9 cellular contexts compared by ENCODE assay signal in the genomic region with DNA sequence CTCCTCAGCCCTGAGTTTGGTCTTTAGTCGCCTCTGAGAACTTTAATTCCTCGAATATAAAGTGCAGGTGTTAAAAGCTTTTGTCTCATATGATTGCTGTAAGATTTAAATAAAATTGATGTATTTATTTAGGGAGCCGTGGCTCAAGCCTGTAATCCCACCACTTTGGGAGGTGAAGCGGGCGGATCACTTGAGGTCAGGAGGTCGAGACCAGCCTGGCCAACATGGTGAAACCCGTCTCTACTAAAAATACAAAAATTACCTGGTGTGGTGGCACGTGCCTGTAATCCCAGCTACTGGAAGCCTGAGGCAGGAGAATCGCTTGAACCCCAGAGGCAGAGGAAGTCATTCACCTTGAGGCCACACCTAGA. TPM values are rescaled to one million over a fixed set of nuclear protein-coding genes. Genes with fewer than 3 reads are reported as not detected.
DNase-seq lines count a peak whose midpoint lies in the region; FAIRE-seq and TF ChIP-seq lines count a peak whose summit lies in the region.
"Had no signal": no experiment of that assay in that cellular context is flagged by ENCODE, and none has a peak within 500 bp of the region (broad histone marks: within the 10 kb centered on the region; RNA-seq: fewer than 3 reads in every experiment).

No MANE protein-coding gene starts in this region.

- H3K9ac ChIP-seq in astrocyte (ENCODE audit: low read length), result no peak overlapping the region

- peaks cover 0 to 2% (median 0%) of the 10 kb centered on the region in 8 donors for H3K9me3 Mint-ChIP-seq in CD4-positive, alpha-beta memory T cell
- H3K9me3 Mint-ChIP-seq in IgD-negative memory B cell, result peaks cover 0 to 2% (median 0%) of the 10 kb centered on the region in 3 donors
- no peaks in the 10 kb centered on the region for H3K9me3 Mint-ChIP-seq in astrocyte (ENCODE audit: unreplicated experiment)
- H3K9me3 Mint-ChIP-seq in neural crest cell, result no peaks in the 10 kb centered on the region

- H3K27ac Mint-ChIP-seq in CD4-positive, alpha-beta memory T cell, result peak overlapping the region; percentile 80 to 99 (median 90)
- H3K27ac Mint-ChIP-seq in IgD-negative memory B cell (peak overlapping the region in 1 of 3 donors; percentile 98), astrocyte (ENCODE audit: unreplicated experiment) (peak overlapping the region; percentile 62), neural crest cell (ENCODE audit: unreplicated experiment) (no peak overlapping the region)

- no peak for DNase-seq in CD4-positive, alpha-beta memory T cell
- DNase-seq in astrocyte (ENCODE audit: low read depth), result no peak
- no peak for DNase-seq in neural crest cell (ENCODE audit: low read depth, low spot score)
- DNase-seq in urothelium cell line (ENCODE audit: low spot score), result no peak
- DNase-seq in midbrain (lab: John Stamatoyannopoulos, UW), result no peak
- DNase-seq in HTR-8/SVneo (ENCODE audit: insufficient read length, low spot score), result no peak
- DNase-seq in stimulated activated naive CD4-positive, alpha-beta T cell (lab: John Stamatoyannopoulos, UW), result no peak

- H3K27me3 Mint-ChIP-seq in CD4-positive, alpha-beta memory T cell, result no peaks in the 10 kb centered on the region
- H3K27me3 Mint-ChIP-seq in IgD-negative memory B cell, result no peaks in the 10 kb centered on the region
- H3K27me3 Mint-ChIP-seq in astrocyte (ENCODE audit: low read depth, unreplicated experiment), result no peaks in the 10 kb centered on the region
- peaks cover 3% of the 10 kb centered on the region for H3K27me3 Mint-ChIP-seq in neural crest cell (ENCODE audit: low read depth)

- H3K9me3 ChIP-seq in CD4-positive, alpha-beta memory T cell (ENCODE audit: control insufficient read depth in 1 of 2, low read length in 2 of 2), result no peaks in the 10 kb centered on the region
- no peaks in the 10 kb centered on the region for H3K9me3 ChIP-seq in astrocyte (ENCODE audit: insufficient read depth, low read depth, low read length)
- H3K9me3 ChIP-seq: testis had no signal

- H3K36me3 Mint-ChIP-seq in CD4-positive, alpha-beta memory T cell, result peaks cover 0 to 24% of the 10 kb centered on the region in 2 donors
- no peaks in the 10 kb centered on the region for H3K36me3 Mint-ChIP-seq in IgD-negative memory B cell
- peaks cover 5% of the 10 kb centered on the region for H3K36me3 Mint-ChIP-seq in astrocyte (ENCODE audit: low read depth, unreplicated experiment)
- peaks cover 6% of the 10 kb centered on the region for H3K36me3 Mint-ChIP-seq in neural crest cell (ENCODE audit: low read depth)

- POLR2A ChIA-PET in CD4-positive, alpha-beta memory T cell (lab: Charles Lee; ENCODE audit: partially characterized antibody), result interaction anchor here (0.7 to 6.4 kb wide), 14 partner anchors 8 to 324 kb away, joined by 3 to 50 read pairs (median 4); a partner anchor contains a TSS

- FAIRE-seq in astrocyte (lab: Jason Lieb, UNC), result no peak
- FAIRE-seq in urothelium cell line (lab: Jason Lieb, UNC), result no peak
- FAIRE-seq in HTR-8/SVneo (lab: Jason Lieb, UNC), result no peak

- H3K4me3 Mint-ChIP-seq in CD4-positive, alpha-beta memory T cell, result peak overlapping the region in 7 of 8 donors; percentile 89 to 97 (median 92)
- H3K4me3 Mint-ChIP-seq in IgD-negative memory B cell, result peak overlapping the region in 3 of 4 donors; percentile 93 to 99 (median 93)
- H3K4me3 Mint-ChIP-seq in astrocyte (ENCODE audit: unreplicated experiment), result peak overlapping the region; percentile 97
- H3K4me3 Mint-ChIP-seq in neural crest cell, result peak overlapping the region; percentile 99

- H2AFZ ChIP-seq in astrocyte (ENCODE audit: low read depth, low read length), result no peak overlapping the region

- H3K4me2 ChIP-seq in astrocyte (ENCODE audit: low read length), result peak overlapping the region; percentile 31

- peak overlapping the region; percentile 75 for H3K27ac ChIP-seq in CD4-positive, alpha-beta memory T cell (ENCODE audit: low read depth, low read length)
- H3K27ac ChIP-seq in astrocyte (ENCODE audit: low read depth, low read length), result no peak overlapping the region

- intact Hi-C loops in CD4-positive, alpha-beta memory T cell (cut with micrococcal nuclease), result loop anchor here (1.0 to 10.0 kb wide), 4 partner anchors 32 to 485 kb away; a partner anchor contains a TSS

- H3K4me1 Mint-ChIP-seq in CD4-positive, alpha-beta memory T cell, result peaks cover 37 to 73% (median 50%) of the 10 kb centered on the region in 4 donors
- H3K4me1 Mint-ChIP-seq in IgD-negative memory B cell (peaks cover 21 to 29% (median 26%) of the 10 kb centered on the region in 3 donors), astrocyte (ENCODE audit: low read depth, unreplicated experiment) (peaks cover 17% of the 10 kb centered on the region), neural crest cell (peaks cover 44% of the 10 kb centered on the region)

- no peak overlapping the region for H3K4me3 ChIP-seq in CD4-positive, alpha-beta memory T cell (ENCODE audit: low read length in 2 of 2)
- no peak overlapping the region for H3K4me3 ChIP-seq in astrocyte (ENCODE audit: insufficient read depth, low read depth, low read length)

- peaks cover 44% of the 10 kb centered on the region for H3K79me2 ChIP-seq in astrocyte (ENCODE audit: insufficient read depth, low read length)

- no peaks in the 10 kb centered on the region for H3K27me3 ChIP-seq in CD4-positive, alpha-beta memory T cell (ENCODE audit: insufficient read depth, low read length)
- H3K27me3 ChIP-seq in astrocyte (ENCODE audit: insufficient read depth, low read length), result no peaks in the 10 kb centered on the region
- H3K27me3 ChIP-seq: testis had no signal

- H4K20me1 ChIP-seq in astrocyte (ENCODE audit: insufficient read depth, low read length), result peaks cover 29% of the 10 kb centered on the region

- peaks cover 55% of the 10 kb centered on the region for H3K4me1 ChIP-seq in CD4-positive, alpha-beta memory T cell (ENCODE audit: insufficient read depth, low read length)
- peaks cover 31% of the 10 kb centered on the region for H3K4me1 ChIP-seq in astrocyte (ENCODE audit: insufficient read depth, low read length)

- H3K36me3 ChIP-seq in CD4-positive, alpha-beta memory T cell (ENCODE audit: insufficient read depth, low read length), result no peaks in the 10 kb centered on the region
- H3K36me3 ChIP-seq in astrocyte (ENCODE audit: insufficient read depth, low read length), result no peaks in the 10 kb centered on the region

- CTCF ChIA-PET in CD4-positive, alpha-beta memory T cell (lab: Charles Lee; ENCODE audit: partially characterized antibody), result interaction anchor here (1.0 to 2.4 kb wide), 3 partner anchors 10 to 52 kb away, joined by 3 to 9 read pairs (median 7); no protein-coding TSS in a partner anchor

- TF ChIP-seq CTCF in astrocyte (IDR thresholded peaks at IDR 0.05; ENCODE audit: insufficient read depth, low read depth, low read length) (no peak), neural crest cell (conservative IDR thresholded peaks at IDR 0.05) (no peak)

RNA-seq across cellular contexts. Expression of a gene that starts 0.6 kb away (rescaled TPM):
- 10 to 100 TPM; 20.3 TPM for total RNA-seq in CD4-positive, alpha-beta memory T cell
- polyA plus RNA-seq in CD4-positive, alpha-beta memory T cell, result 10 to 100 TPM in 1 of 2 donors, 1 to 10 TPM in 1; 7.2 to 22.1 TPM
- polyA plus RNA-seq in IgD-negative memory B cell, result 38.2 TPM
- total RNA-seq in astrocyte (233 and 270 TPM in 2 replicates), neural crest cell (131 TPM in 2 replicates)

RNA-seq across cellular contexts. Expression of a gene that starts 42.7 kb away (rescaled TPM):
- total RNA-seq in CD4-positive, alpha-beta memory T cell, result 10 to 100 TPM; 81.2 to 88.8 TPM
- 10 to 100 TPM; 13.9 to 23.0 TPM for polyA plus RNA-seq in CD4-positive, alpha-beta memory T cell
- 33.3 TPM for polyA plus RNA-seq in IgD-negative memory B cell
- total RNA-seq in astrocyte, result 75.0 and 80.8 TPM in 2 replicates
- total RNA-seq in neural crest cell, result 128 and 138 TPM in 2 replicates

RNA-seq across cellular contexts. Expression of a gene that starts 43.1 kb away (rescaled TPM):
- 10 to 100 TPM; 24.4 to 28.9 TPM for total RNA-seq in CD4-positive, alpha-beta memory T cell
- 1 to 10 TPM; 3.0 to 5.7 TPM for polyA plus RNA-seq in CD4-positive, alpha-beta memory T cell
- 5.9 TPM for polyA plus RNA-seq in IgD-negative memory B cell
- 25.1 and 28.1 TPM in 2 replicates for total RNA-seq in astrocyte
- total RNA-seq in neural crest cell, result 31.9 and 38.6 TPM in 2 replicates
